In genomic region chr3:45002139-45002660, GRCh38 we compare ENCODE assay signal across 1 cellular context.
TF ChIP-seq lines count a peak whose summit lies in the region.

No MANE protein-coding gene starts in this region.

TF ChIP-seq in liver, 16 proteins besides CTCF, POLR2A, EP300 and RAD21 (continued from another document):
- TF ChIP-seq HNF4G (IDR thresholded peaks at IDR 0.05) (peak; percentile 63), JUND (IDR thresholded peaks at IDR 0.05) (peak in 1 of 2 donors; percentile 71), GABPA (IDR thresholded peaks at IDR 0.05 in 1 of 2, conservative IDR thresholded peaks at IDR 0.05 in 1 of 2) (peak in 1 of 2 donors; percentile 29), HNF4A (conservative IDR thresholded peaks at IDR 0.05) (peak; percentile 88 to 92)
TF ChIP-seq in liver: peak in this region for 12.
